ENCODE assay signal across 8 cellular contexts in the genomic region with DNA sequence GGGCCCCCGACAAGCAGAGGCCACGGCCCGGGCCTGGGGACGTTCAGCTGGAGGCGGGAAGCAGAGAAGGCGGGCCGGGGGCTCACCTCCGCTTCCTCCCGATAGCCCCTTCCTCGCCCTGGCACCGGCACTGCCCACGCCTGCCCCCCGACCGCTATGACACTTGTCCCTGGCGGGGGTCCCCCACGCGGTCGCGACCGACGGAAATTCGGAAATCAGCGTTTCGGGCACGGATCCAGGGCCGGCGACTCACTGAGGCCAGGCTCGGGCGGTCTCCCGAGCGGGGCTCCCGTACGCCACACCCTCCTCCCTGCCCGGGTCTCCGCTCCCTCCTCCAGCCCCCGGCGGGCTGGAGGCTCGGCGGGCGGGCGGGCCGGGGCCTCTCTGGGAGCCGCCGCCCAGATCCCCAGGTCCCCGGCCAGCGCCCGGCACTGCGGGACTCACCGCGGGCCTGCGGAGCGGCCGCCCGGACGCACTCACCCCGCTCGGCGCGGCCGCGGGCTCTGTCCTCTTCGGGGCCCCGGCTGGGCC. TPM values are rescaled to one million over a fixed set of nuclear protein-coding genes. Genes with fewer than 3 reads are reported as not detected.
DNase-seq lines count a peak whose midpoint lies in the region; ATAC-seq and TF ChIP-seq lines count a peak whose summit lies in the region.

No MANE protein-coding gene starts in this region.

- TF ChIP-seq CTCF in AG04450 (IDR thresholded peaks at IDR 0.05; ENCODE audit: low read depth, low read length) (no peak), astrocyte of the cerebellum (IDR thresholded peaks at IDR 0.05; ENCODE audit: low read depth, low read length, missing control alignments) (no peak)

- DNase-seq in AG04450 (ENCODE audit: low read depth, low spot score) (no peak), OCI-M1 (lab: John Stamatoyannopoulos, UW) (peak; percentile 31), astrocyte of the cerebellum (ENCODE audit: low read depth) (no peak), iPS-NIHi11 (ENCODE audit: low spot score) (peak; percentile 82), SHP77 treated with DMSO at 0.1 percent for 48 hours (lab: John Stamatoyannopoulos, UW) (no peak), NK-92 (lab: John Stamatoyannopoulos, UW; ENCODE audit: unreplicated experiment) (no peak)
- peak; percentile 28 for DNase-seq in stimulated activated CD4-positive, alpha-beta T cell treated with anti-CD3 and anti-CD28 coated beads, Interleukin-12 subunit alpha, Interleukin-12 subunit beta, amount 100 ng/mL, for 4 hours

- H3K4me3 ChIP-seq in AG04450 (ENCODE audit: low read depth, low read length): peak overlapping the region; percentile 66
- H3K4me3 ChIP-seq in astrocyte of the cerebellum (ENCODE audit: low read depth, low read length): peak overlapping the region; percentile 56

- H3K27ac ChIP-seq in AG04450 (ENCODE audit: low read depth, low read length): no peak overlapping the region

- H3K27me3 ChIP-seq in AG04450 (ENCODE audit: control insufficient read depth, insufficient read depth, low read length): no peaks in the 10 kb centered on the region

- peak; percentile 23 for ATAC-seq in GM19467 (IDR thresholded peaks at IDR 0.05; ENCODE audit: unreplicated experiment)

- no peaks in the 10 kb centered on the region; the same call in 1 of the 2 replicates for H3K9me3 ChIP-seq in AG04450 (ENCODE audit: control insufficient read depth, insufficient read depth, low read length)

- CTCF ChIA-PET in AG04450 (lab: Charles Lee): interaction anchor here (0.5 to 4.6 kb wide), 5 partner anchors 77 to 110 kb away, joined by 3 to 31 read pairs (median 4); no protein-coding TSS in a partner anchor

- POLR2A ChIA-PET in AG04450 (lab: Yijun Ruan, JAX): interaction anchor here (0.5 kb wide), 1 partner anchor 177 kb away, joined by 9 read pairs; no protein-coding TSS in a partner anchor

- in situ Hi-C loops in astrocyte of the cerebellum (cut with HindIII; ENCODE audit: low sequenced_read_pairs): no loop called here

RNA-seq across cellular contexts. Expression of gene PITPNM2, which starts 0.6 kb away (rescaled TPM):
- 1.3 and 2.2 TPM in 2 replicates for polyA plus RNA-seq in AG04450 (2011; rRNA removed)
- polyA minus RNA-seq in AG04450 (2011; rRNA and poly(A)+ RNA removed): 4.9 and 5.7 TPM in 2 replicates

Comparison
In these comparisons a context has a peak if more than half of its experiments do, and no peak if none do; other contexts are left out.
1. DNase-seq: peak in OCI-M1 (single experiment), iPS-NIHi11 (single experiment) and stimulated activated CD4-positive, alpha-beta T cell treated with anti-CD3 and anti-CD28 coated beads, Interleukin-12 subunit alpha, Interleukin-12 subunit beta, amount 100 ng/mL, for 4 hours (single experiment); none in AG04450 (single experiment), astrocyte of the cerebellum (single experiment), SHP77 treated with DMSO at 0.1 percent for 48 hours (single experiment) and NK-92 (single experiment).